10 cellular contexts compared by ENCODE assay signal in the genomic region with DNA sequence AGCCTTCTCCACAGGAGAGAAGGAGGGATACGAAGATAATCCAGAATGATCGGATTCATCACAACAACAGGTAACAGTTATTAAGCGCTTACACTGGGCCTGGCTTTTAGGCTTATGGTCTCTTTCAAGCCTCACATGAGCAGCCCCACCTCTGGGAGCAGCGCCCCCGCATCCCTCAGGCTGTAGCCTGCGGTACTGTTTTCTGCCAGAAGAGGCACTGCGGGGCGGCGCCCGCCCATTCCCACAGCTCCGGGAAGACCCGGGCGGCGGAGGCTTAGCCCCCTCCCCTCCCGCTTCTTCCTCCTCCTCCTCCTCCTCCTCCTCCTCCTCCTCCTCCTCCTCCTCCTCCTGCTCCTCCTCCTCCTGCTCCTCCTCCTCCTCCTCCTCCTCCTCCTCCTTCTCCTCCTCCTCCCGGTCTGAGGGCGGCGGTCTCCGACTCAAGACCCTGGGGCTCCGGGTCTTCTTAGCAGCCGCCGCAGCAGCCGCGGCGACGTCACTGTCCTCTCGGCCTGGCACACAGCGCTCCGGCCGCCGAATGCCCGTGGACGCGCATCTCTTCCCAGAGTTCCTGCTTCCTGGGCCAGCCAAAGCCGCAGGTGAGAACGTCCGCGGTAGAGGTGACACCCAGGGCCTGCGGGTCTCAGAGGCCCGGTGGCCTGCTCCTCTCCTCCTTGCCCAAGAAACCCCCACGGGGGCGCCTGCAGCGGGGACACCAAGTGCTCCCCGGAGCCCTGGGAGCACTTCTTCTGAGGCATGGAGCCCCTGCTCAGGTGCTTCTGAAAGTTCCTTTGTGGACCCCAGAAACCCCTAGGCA. TPM values are rescaled to one million over a fixed set of nuclear protein-coding genes. Genes with fewer than 3 reads are reported as not detected.
DNase-seq lines count a peak whose midpoint lies in the region; ATAC-seq and TF ChIP-seq lines count a peak whose summit lies in the region.
"Not testable (repeated sequence)": the region's sequence is repeated elsewhere in the genome, so short reads cannot be mapped to it uniquely, and the experiment has no call there.
"Had no signal": no experiment of that assay in that cellular context is flagged by ENCODE, and none has a peak within 500 bp of the region (broad histone marks: within the 10 kb centered on the region; RNA-seq: fewer than 3 reads in every experiment).

DMRTC1B (plus strand) TSS at position 238 of the 814 bp plus-strand sequence. CDS start 68,246 bp downstream, outside the sequence.

- not testable (repeated sequence) for H3K9me3 Mint-ChIP-seq in GM23338; activated T-helper 17 cell treated with anti-CD3 and anti-CD28 coated beads, Interleukin-2, amount 50 U/mL, for 72 hours

- not testable (repeated sequence) for H3K4me2 ChIP-seq in GM23338

- not testable (repeated sequence) for H2AFZ ChIP-seq in GM23338

- not testable (repeated sequence) for H3K27ac ChIP-seq in GM23338 (ENCODE audit: low read depth); upper lobe of left lung

- not testable (repeated sequence) for H3K4me1 Mint-ChIP-seq in GM23338; activated T-helper 17 cell treated with anti-CD3 and anti-CD28 coated beads, Interleukin-2, amount 50 U/mL, for 72 hours

- H3K36me3 ChIP-seq in GM23338 (ENCODE audit: insufficient read depth); upper lobe of left lung: not testable (repeated sequence)

- TF ChIP-seq POLR2A in upper lobe of left lung (IDR thresholded peaks at IDR 0.05), result not testable (repeated sequence)

- not testable (repeated sequence) for H3K4me3 ChIP-seq in GM23338, upper lobe of left lung

- H4K20me1 ChIP-seq in GM23338 (replicated peaks; ENCODE audit: insufficient read depth), result not testable (repeated sequence)

- not testable (repeated sequence) for H3K4me1 ChIP-seq in GM23338 (ENCODE audit: insufficient read depth); upper lobe of left lung

- peak; percentile 86 for ATAC-seq in GM18511 (IDR thresholded peaks at IDR 0.05; ENCODE audit: unreplicated experiment)
- ATAC-seq in GM19452 (IDR thresholded peaks at IDR 0.05; ENCODE audit: unreplicated experiment), result peak; percentile 76
- ATAC-seq in GM23338, result peak; percentile 91
- peak; percentile 63 for ATAC-seq in HG03064 (IDR thresholded peaks at IDR 0.05; ENCODE audit: low read depth, unreplicated experiment)
- ATAC-seq in HG03520 (IDR thresholded peaks at IDR 0.05; ENCODE audit: unreplicated experiment), result peak; percentile 91
- ATAC-seq in activated T-helper 17 cell treated with anti-CD3 and anti-CD28 coated beads, Interleukin-2, amount 50 U/mL, for 72 hours (replicated peaks), result peak; percentile 82
- peak; percentile 83 for ATAC-seq in left colon
- ATAC-seq in upper lobe of left lung (ENCODE audit: low FRiP score in 2 of 2), result peak; percentile 63 to 75

- H3K9me2 ChIP-seq in GM23338 (ENCODE audit: insufficient read depth), result not testable (repeated sequence)

- H3K27me3 Mint-ChIP-seq in GM23338 (ENCODE audit: insufficient read depth, low read depth, poor library complexity); activated T-helper 17 cell treated with anti-CD3 and anti-CD28 coated beads, Interleukin-2, amount 50 U/mL, for 72 hours: not testable (repeated sequence)

- not testable (repeated sequence) for H3K27me3 ChIP-seq in GM23338 (ENCODE audit: insufficient read depth); upper lobe of left lung

- intact Hi-C loops in left colon (cut with DNase I, micrococcal nuclease), result not testable (repeated sequence)

- DNase-seq in GM23338 (ENCODE audit: low spot score); left colon; upper lobe of left lung: not testable (repeated sequence)

- no CpG with 5 or more reads among the region's 44 CpGs for WGBS in upper lobe of left lung, 2 donors

- H3F3A ChIP-seq in GM23338 (replicated peaks; ENCODE audit: low read depth), result not testable (repeated sequence)

- H3K27ac Mint-ChIP-seq in GM23338; activated T-helper 17 cell treated with anti-CD3 and anti-CD28 coated beads, Interleukin-2, amount 50 U/mL, for 72 hours: not testable (repeated sequence)

- not testable (repeated sequence) for H3K4me3 Mint-ChIP-seq in GM23338; activated T-helper 17 cell treated with anti-CD3 and anti-CD28 coated beads, Interleukin-2, amount 50 U/mL, for 72 hours

- not testable (repeated sequence) for H3K79me2 ChIP-seq in GM23338 (replicated peaks; ENCODE audit: insufficient read depth)

- H3K9me3 ChIP-seq in upper lobe of left lung, result not testable (repeated sequence)

- TF ChIP-seq CTCF in GM23338 (conservative IDR thresholded peaks at IDR 0.05; ENCODE audit: low read depth in 2 of 2); upper lobe of left lung (IDR thresholded peaks at IDR 0.05): not testable (repeated sequence)

- not testable (repeated sequence) for TF ChIP-seq EP300 in upper lobe of left lung (IDR thresholded peaks at IDR 0.05)

- not testable (repeated sequence) for H3K36me3 Mint-ChIP-seq in GM23338 (ENCODE audit: low read depth); activated T-helper 17 cell treated with anti-CD3 and anti-CD28 coated beads, Interleukin-2, amount 50 U/mL, for 72 hours (ENCODE audit: low read depth)

RNA-seq across cellular contexts. Expression of gene DMRTC1B, which starts in this region (rescaled TPM):
- total RNA-seq in GM23338 (2014; rRNA removed; shearing (Covaris generic)), result not detected in 2 replicates
- not detected in 2 replicates for polyA plus RNA-seq in GM23338 (2016; fragmentation: Nextera tagmentation; extraction: Ambion mirVana)
- total RNA-seq in activated T-helper 17 cell treated with anti-CD3 and anti-CD28 coated beads, Interleukin-2, amount 50 U/mL, for 72 hours, result under 1 TPM in 1 of 2 donors, not detected in 1; 0.37 TPM
- total RNA-seq in left colon, result under 1 TPM in 1 of 2 donors, not detected in 1; 0.61 TPM
- total RNA-seq in upper lobe of left lung, result 1 to 10 TPM in 1 of 6 donors, under 1 TPM in 4, not detected in 1; 0.24 to 1.4 (median 0.79) TPM
- total RNA-seq: activated naive CD4-positive, alpha-beta T cell treated with anti-CD3 and anti-CD28 coated beads for 36 hours; MCF 10A had no signal

Comparison
In these comparisons a context has a peak if more than half of its experiments do, and no peak if none do; other contexts are left out.
1. Peak in ATAC-seq in GM23338; RNA of the gene not detected or under 1 TPM.
2. Peak in ATAC-seq in activated T-helper 17 cell treated with anti-CD3 and anti-CD28 coated beads, Interleukin-2, amount 50 U/mL, for 72 hours; RNA of the gene not detected or under 1 TPM.
3. Peak in ATAC-seq in left colon; RNA of the gene not detected or under 1 TPM.